ENCODE assay signal across 2 cellular contexts in genomic region chr17:81335388-81336157, GRCh38.
TF ChIP-seq lines count a peak whose summit lies in the region.

No MANE protein-coding gene starts in this region.

TF ChIP-seq in HCT116, 20 proteins besides CTCF, POLR2A, EP300 and RAD21:
- no peak for TF ChIP-seq SRF (IDR thresholded peaks at IDR 0.05; ENCODE audit: low read depth)
- no peak for TF ChIP-seq TCF7L2 (IDR thresholded peaks at IDR 0.05; ENCODE audit: borderline replicate concordance, extremely low read depth, insufficient read depth, insufficient read length)
- no peak for TF ChIP-seq FOSL1 (IDR thresholded peaks at IDR 0.05; ENCODE audit: low read depth)
- TF ChIP-seq, protein P1, sequence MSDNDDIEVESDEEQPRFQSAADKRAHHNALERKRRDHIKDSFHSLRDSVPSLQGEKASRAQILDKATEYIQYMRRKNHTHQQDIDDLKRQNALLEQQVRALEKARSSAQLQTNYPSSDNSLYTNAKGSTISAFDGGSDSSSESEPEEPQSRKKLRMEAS (IDR thresholded peaks at IDR 0.05): no peak
- no peak for TF ChIP-seq EGR1 (IDR thresholded peaks at IDR 0.05; ENCODE audit: low read depth)
- TF ChIP-seq ZNF274 (IDR thresholded peaks at IDR 0.05; ENCODE audit: low read depth, low read length): no peak
- TF ChIP-seq YY1 (IDR thresholded peaks at IDR 0.05; ENCODE audit: extremely low read depth, insufficient replicate concordance, low read depth, low read length): no peak
- no peak for TF ChIP-seq ZFX (IDR thresholded peaks at IDR 0.05)
- TF ChIP-seq ELF1 (IDR thresholded peaks at IDR 0.05; ENCODE audit: borderline replicate concordance, low read depth): no peak
- TF ChIP-seq POLR2AphosphoS5 (IDR thresholded peaks at IDR 0.05; ENCODE audit: low read depth, low read length): no peak
- TF ChIP-seq EZH2phosphoT487 (IDR thresholded peaks at IDR 0.05; ENCODE audit: borderline replicate concordance): no peak
- TF ChIP-seq ZBTB33 (IDR thresholded peaks at IDR 0.05; ENCODE audit: extremely low read depth, insufficient replicate concordance, low read length): no peak
- no peak for TF ChIP-seq REST (IDR thresholded peaks at IDR 0.05; ENCODE audit: low read depth)
- no peak for TF ChIP-seq SIN3A (IDR thresholded peaks at IDR 0.05; ENCODE audit: low read depth)
- no peak for TF ChIP-seq EZH2 (IDR thresholded peaks at IDR 0.05)
- no peak for TF ChIP-seq JUND (IDR thresholded peaks at IDR 0.05)
- TF ChIP-seq CEBPB (IDR thresholded peaks at IDR 0.05; ENCODE audit: low read depth): no peak
- TF ChIP-seq SP1 (IDR thresholded peaks at IDR 0.05; ENCODE audit: low read depth): no peak
- no peak for TF ChIP-seq CBX3 (IDR thresholded peaks at IDR 0.05; ENCODE audit: low read depth)
- TF ChIP-seq, protein P2, sequence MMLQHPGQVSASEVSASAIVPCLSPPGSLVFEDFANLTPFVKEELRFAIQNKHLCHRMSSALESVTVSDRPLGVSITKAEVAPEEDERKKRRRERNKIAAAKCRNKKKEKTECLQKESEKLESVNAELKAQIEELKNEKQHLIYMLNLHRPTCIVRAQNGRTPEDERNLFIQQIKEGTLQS (IDR thresholded peaks at IDR 0.05): no peak

TF ChIP-seq in K562, 482 proteins besides CTCF, POLR2A, EP300 and RAD21:
- TF ChIP-seq, protein P3, sequence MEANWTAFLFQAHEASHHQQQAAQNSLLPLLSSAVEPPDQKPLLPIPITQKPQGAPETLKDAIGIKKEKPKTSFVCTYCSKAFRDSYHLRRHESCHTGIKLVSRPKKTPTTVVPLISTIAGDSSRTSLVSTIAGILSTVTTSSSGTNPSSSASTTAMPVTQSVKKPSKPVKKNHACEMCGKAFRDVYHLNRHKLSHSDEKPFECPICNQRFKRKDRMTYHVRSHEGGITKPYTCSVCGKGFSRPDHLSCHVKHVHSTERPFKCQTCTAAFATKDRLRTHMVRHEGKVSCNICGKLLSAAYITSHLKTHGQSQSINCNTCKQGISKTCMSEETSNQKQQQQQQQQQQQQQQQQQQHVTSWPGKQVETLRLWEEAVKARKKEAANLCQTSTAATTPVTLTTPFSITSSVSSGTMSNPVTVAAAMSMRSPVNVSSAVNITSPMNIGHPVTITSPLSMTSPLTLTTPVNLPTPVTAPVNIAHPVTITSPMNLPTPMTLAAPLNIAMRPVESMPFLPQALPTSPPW (CRISPR knock-in tag; IDR thresholded peaks at IDR 0.05): no peak
- peak; percentile 84 for TF ChIP-seq ZFP36 (IDR thresholded peaks at IDR 0.05; ENCODE audit: low read depth, low read length, partially characterized antibody)
- TF ChIP-seq, protein P4, sequence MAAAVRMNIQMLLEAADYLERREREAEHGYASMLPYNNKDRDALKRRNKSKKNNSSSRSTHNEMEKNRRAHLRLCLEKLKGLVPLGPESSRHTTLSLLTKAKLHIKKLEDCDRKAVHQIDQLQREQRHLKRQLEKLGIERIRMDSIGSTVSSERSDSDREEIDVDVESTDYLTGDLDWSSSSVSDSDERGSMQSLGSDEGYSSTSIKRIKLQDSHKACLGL (CRISPR knock-in tag; IDR thresholded peaks at IDR 0.05; ENCODE audit: borderline replicate concordance, poor library complexity, severe bottlenecking): no peak
- no peak for TF ChIP-seq CC2D1A (IDR thresholded peaks at IDR 0.05)
- no peak for TF ChIP-seq TRIM24 (IDR thresholded peaks at IDR 0.05)
- TF ChIP-seq KDM1A (IDR thresholded peaks at IDR 0.05): peak in 1 of 2 experiments; percentile 56; a peak in 2 of 4 replicates
- peak; percentile 69; the same call in 1 of the 2 replicates for TF ChIP-seq PTBP1 (IDR thresholded peaks at IDR 0.05; ENCODE audit: low read depth, low read length)
- peak; percentile 83 for TF ChIP-seq RBM25 (IDR thresholded peaks at IDR 0.05; ENCODE audit: low read depth, low read length, severe bottlenecking)
- no peak for TF ChIP-seq CBX2 (IDR thresholded peaks at IDR 0.05; ENCODE audit: insufficient read depth, low read length, poor library complexity, severe bottlenecking)
- no peak for TF ChIP-seq ZNF174 (CRISPR knock-in tag; IDR thresholded peaks at IDR 0.05)
- TF ChIP-seq CBX8 (IDR thresholded peaks at IDR 0.05; ENCODE audit: borderline replicate concordance, extremely low read depth, low read depth, low read length, poor library complexity, severe bottlenecking): no peak
- TF ChIP-seq, protein P5, sequence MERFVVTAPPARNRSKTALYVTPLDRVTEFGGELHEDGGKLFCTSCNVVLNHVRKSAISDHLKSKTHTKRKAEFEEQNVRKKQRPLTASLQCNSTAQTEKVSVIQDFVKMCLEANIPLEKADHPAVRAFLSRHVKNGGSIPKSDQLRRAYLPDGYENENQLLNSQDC (CRISPR knock-in tag; IDR thresholded peaks at IDR 0.05): no peak
- no peak for TF ChIP-seq GATA2 (CRISPR knock-in tag; IDR thresholded peaks at IDR 0.05)
- peak; percentile 71; the same call in 1 of the 2 replicates for TF ChIP-seq SMARCA5 (IDR thresholded peaks at IDR 0.05)
- TF ChIP-seq NRF1 (conservative IDR thresholded peaks at IDR 0.05 in 1 of 2, IDR thresholded peaks at IDR 0.05 in 1 of 2): peak; percentile 46 to 50; a peak in 3 of 4 replicates
- peak; percentile 80 for TF ChIP-seq BCOR (IDR thresholded peaks at IDR 0.05)
- no peak for TF ChIP-seq ZNF785 (CRISPR knock-in tag; IDR thresholded peaks at IDR 0.05)
